In genomic region chr17:34539881-34540280, GRCh38 we compare ENCODE assay signal across 34 cellular contexts. TPM values are rescaled to one million over a fixed set of nuclear protein-coding genes. Genes with fewer than 3 reads are reported as not detected.
"Had no signal": no experiment of that assay in that cellular context is flagged by ENCODE, and none has a peak within 500 bp of the region (broad histone marks: within the 10 kb centered on the region; RNA-seq: fewer than 3 reads in every experiment).

No MANE protein-coding gene starts in this region.

- H3K4me1 ChIP-seq: colonic mucosa, esophagus muscularis mucosa, esophagus squamous epithelium, foreskin keratinocyte, gastrocnemius medialis, gastroesophageal sphincter, heart left ventricle, heart right ventricle had no signal

- H3K4me3 Mint-ChIP-seq: dendritic cell treated with granulocyte-macrophage colony-stimulating factor and Interleukin-4, amounts not matched to agents 40 ng/mL and 50 ng/mL, for 4 days; effector memory CD8-positive, alpha-beta T cell; endodermal cell had no signal

- H3K27ac Mint-ChIP-seq: dendritic cell treated with granulocyte-macrophage colony-stimulating factor and Interleukin-4, amounts not matched to agents 40 ng/mL and 50 ng/mL, for 4 days; effector memory CD8-positive, alpha-beta T cell; endodermal cell had no signal

- H3K9me3 ChIP-seq: colonic mucosa, esophagus muscularis mucosa, esophagus squamous epithelium, gastrocnemius medialis, gastroesophageal sphincter, heart left ventricle, heart right ventricle had no signal

- H3K27ac ChIP-seq: colonic mucosa, coronary artery, dorsolateral prefrontal cortex, epithelial cell of prostate, esophagus muscularis mucosa, esophagus squamous epithelium, foreskin keratinocyte, gastrocnemius medialis, gastroesophageal sphincter, heart left ventricle, heart right ventricle had no signal

- DNase-seq: colonic mucosa; cortex of kidney; dermis blood vessel endothelial cell; dorsolateral prefrontal cortex; effector CD4-positive, alpha-beta T cell; effector CD8-positive, alpha-beta T cell; effector memory CD4-positive, alpha-beta T cell; effector memory CD8-positive, alpha-beta T cell; endodermal cell; erythroblast; esophagus squamous epithelium; foreskin fibroblast; foreskin keratinocyte; foreskin melanocyte; gastrocnemius medialis; glutamatergic neuron; head of caudate nucleus; heart left ventricle; heart right ventricle had no signal

- H3K4me3 ChIP-seq: colonic mucosa, coronary artery, dorsolateral prefrontal cortex, esophagus muscularis mucosa, esophagus squamous epithelium, gastrocnemius medialis, gastroesophageal sphincter, heart left ventricle, heart right ventricle had no signal

- H3K9me3 Mint-ChIP-seq: dendritic cell treated with granulocyte-macrophage colony-stimulating factor and Interleukin-4, amounts not matched to agents 40 ng/mL and 50 ng/mL, for 4 days; effector memory CD8-positive, alpha-beta T cell; endodermal cell had no signal

- H3K4me1 Mint-ChIP-seq: endodermal cell had no signal

- H3K36me3 ChIP-seq: colonic mucosa, esophagus muscularis mucosa, esophagus squamous epithelium, gastrocnemius medialis, gastroesophageal sphincter, heart left ventricle, heart right ventricle had no signal

- H3K27me3 ChIP-seq: colonic mucosa, gastrocnemius medialis had no signal

- FAIRE-seq: colon, endometrium, endothelial cell of umbilical vein, frontal cortex had no signal

- ATAC-seq: effector memory CD8-positive, alpha-beta T cell; esophagus mucosa; foreskin keratinocyte; gastrocnemius medialis; gastroesophageal sphincter; heart left ventricle; heart right ventricle had no signal

RNA-seq across cellular contexts. Expression of gene TMEM132E, which starts 39.5 kb away (rescaled TPM):
- total RNA-seq: dermis blood vessel endothelial cell, dermis microvascular lymphatic vessel endothelial cell, endothelial cell of umbilical vein, epithelial cell of proximal tubule, esophagus mucosa, fibroblast of lung, fibroblast of villous mesenchyme, foreskin keratinocyte, gastrocnemius medialis, glomerular endothelial cell had no signal
- polyA plus RNA-seq: endothelial cell of umbilical vein, fibroblast of lung, foreskin keratinocyte had no signal
